8 cellular contexts compared by ENCODE assay signal in genomic region chr3:120892921-120893320, GRCh38. TPM values are rescaled to one million over a fixed set of nuclear protein-coding genes. Genes with fewer than 3 reads are reported as not detected.
"Had no signal": no experiment of that assay in that cellular context is flagged by ENCODE, and none has a peak within 500 bp of the region (broad histone marks: within the 10 kb centered on the region; RNA-seq: fewer than 3 reads in every experiment).

No MANE protein-coding gene starts in this region.

- FAIRE-seq: H1, HTR-8/SVneo, K562 had no signal

- H3K9me3 ChIP-seq: HAP-1 had no signal

- H3K4me1 ChIP-seq: HAP-1 had no signal

- DNase-seq: H7, IMR-90 had no signal

- H3K4me3 ChIP-seq: GM23338, HAP-1, K562 had no signal

- ATAC-seq: GM23338, K562 had no signal

- H3K36me3 ChIP-seq: HAP-1 had no signal

RNA-seq across cellular contexts. Expression of gene STXBP5L, which starts 15.1 kb away (rescaled TPM):
- total RNA-seq: HT-29, IMR-90, K562 had no signal
- polyA plus RNA-seq: IMR-90 had no signal
